ENCODE assay signal across 8 cellular contexts in genomic region chr3:66998899-66999235, GRCh38. TPM values are rescaled to one million over a fixed set of nuclear protein-coding genes. Genes with fewer than 3 reads are reported as not detected.
DNase-seq lines count a peak whose midpoint lies in the region; ATAC-seq and TF ChIP-seq lines count a peak whose summit lies in the region.

No MANE protein-coding gene starts in this region.

- H3K4me3 ChIP-seq in Panc1 (ENCODE audit: low read depth in 2 of 2, low read length in 2 of 2) (peak overlapping the region; percentile 64 to 78), epithelial cell of proximal tubule (ENCODE audit: low read depth, low read length) (peak overlapping the region; percentile 78)

- peak overlapping the region; percentile 60 for H3K9ac ChIP-seq in ES-I3 (ENCODE audit: low read depth, low read length)

- peaks cover 21% of the 10 kb centered on the region for H3K27me3 Mint-ChIP-seq in progenitor cell of endocrine pancreas

- peaks cover 5% of the 10 kb centered on the region for H3K36me3 ChIP-seq in ES-I3 (ENCODE audit: insufficient read depth, low read length)
- H3K36me3 ChIP-seq in Panc1 (ENCODE audit: control insufficient read depth, insufficient read depth, low read length): no peaks in the 10 kb centered on the region; the same call in none of the 2 replicates

- CTCF ChIA-PET in Panc1 (lab: Charles Lee): interaction anchor here (1.0 kb wide), 1 partner anchor 27 kb away, joined by 3 read pairs; no protein-coding TSS in a partner anchor

- ATAC-seq in Panc1: no peak
- ATAC-seq in HG03469 (IDR thresholded peaks at IDR 0.05; ENCODE audit: unreplicated experiment): no peak
- no peak for ATAC-seq in HG02938 (IDR thresholded peaks at IDR 0.05; ENCODE audit: unreplicated experiment)

- peak overlapping the region; percentile 70 for H3K27ac Mint-ChIP-seq in progenitor cell of endocrine pancreas

- peaks cover 5% of the 10 kb centered on the region for H3K36me3 Mint-ChIP-seq in progenitor cell of endocrine pancreas (ENCODE audit: insufficient read depth)

- BruUV-seq in Panc1 (replicated peaks; lab: Mats Ljungman, UMichigan): no TSS peak

- H3K4me3 Mint-ChIP-seq in progenitor cell of endocrine pancreas (ENCODE audit: low read depth): peak overlapping the region; percentile 90

- intact Hi-C loops in Panc1 (cut with micrococcal nuclease; ENCODE audit: unreplicated experiment): no loop called here

- no peaks in the 10 kb centered on the region for H3K9me3 ChIP-seq in ES-I3 (ENCODE audit: control insufficient read depth, insufficient read depth, low read length)
- no peaks in the 10 kb centered on the region for H3K9me3 ChIP-seq in Panc1 (ENCODE audit: control insufficient read depth, insufficient read depth, low read depth, low read length)

- H3K4me1 ChIP-seq in ES-I3 (ENCODE audit: insufficient read depth, low read length) (peaks cover 10% of the 10 kb centered on the region), Panc1 (ENCODE audit: control insufficient read depth, insufficient read depth, low read length) (0 out of 2 replicates have a peak, but pooled peaks cover 2% of the 10 kb centered on the region)

- H3K27ac ChIP-seq in Panc1 (ENCODE audit: low read length): no peak overlapping the region

- in situ Hi-C loops in Panc1 (cut with HindIII; ENCODE audit: low pct_unique_long_range_greater_than_20kb, low sequenced_read_pairs): no loop called here

- DNase-seq in Panc1 (ENCODE audit: low read depth, low spot score): no peak
- no peak for DNase-seq in epithelial cell of proximal tubule (ENCODE audit: low read depth)
- DNase-seq in progenitor cell of endocrine pancreas (ENCODE audit: low spot score, unreplicated experiment): no peak
- no peak for DNase-seq in T-helper 9 cell
- no peak for DNase-seq in glomerular visceral epithelial cell (ENCODE audit: extremely low spot score)

- no peaks in the 10 kb centered on the region for H3K27me3 ChIP-seq in Panc1 (ENCODE audit: control insufficient read depth, insufficient read depth, low read length)

- peaks cover 3% of the 10 kb centered on the region for H3K4me1 Mint-ChIP-seq in progenitor cell of endocrine pancreas (ENCODE audit: low read depth)

- TF ChIP-seq CTCF in Panc1 (IDR thresholded peaks at IDR 0.05): no peak
- no peak for TF ChIP-seq CTCF in epithelial cell of proximal tubule (conservative IDR thresholded peaks at IDR 0.05; ENCODE audit: low read depth, low read length)
- no peak for TF ChIP-seq CTCF in progenitor cell of endocrine pancreas (IDR thresholded peaks at IDR 0.05; ENCODE audit: unreplicated experiment)

- POLR2A ChIA-PET in Panc1 (lab: Charles Lee): no interaction called here

- no peaks in the 10 kb centered on the region for H3K9me3 Mint-ChIP-seq in progenitor cell of endocrine pancreas (ENCODE audit: low read depth)

RNA-seq across cellular contexts. Expression of gene KBTBD8, which starts 0.8 kb away (rescaled TPM):
- 0.98 TPM for total RNA-seq in Panc1 (2021; ENCODE audit: unreplicated experiment)
- polyA plus RNA-seq in Panc1 (2012; ENCODE audit: insufficient read length): 0.40 TPM
- total RNA-seq in epithelial cell of proximal tubule: 0.69 and 1.8 TPM in 2 replicates
- 5.8 and 6.1 TPM in 2 replicates for total RNA-seq in progenitor cell of endocrine pancreas
